Comparison of ENCODE assay signal across 11 cellular contexts in the genomic region with DNA sequence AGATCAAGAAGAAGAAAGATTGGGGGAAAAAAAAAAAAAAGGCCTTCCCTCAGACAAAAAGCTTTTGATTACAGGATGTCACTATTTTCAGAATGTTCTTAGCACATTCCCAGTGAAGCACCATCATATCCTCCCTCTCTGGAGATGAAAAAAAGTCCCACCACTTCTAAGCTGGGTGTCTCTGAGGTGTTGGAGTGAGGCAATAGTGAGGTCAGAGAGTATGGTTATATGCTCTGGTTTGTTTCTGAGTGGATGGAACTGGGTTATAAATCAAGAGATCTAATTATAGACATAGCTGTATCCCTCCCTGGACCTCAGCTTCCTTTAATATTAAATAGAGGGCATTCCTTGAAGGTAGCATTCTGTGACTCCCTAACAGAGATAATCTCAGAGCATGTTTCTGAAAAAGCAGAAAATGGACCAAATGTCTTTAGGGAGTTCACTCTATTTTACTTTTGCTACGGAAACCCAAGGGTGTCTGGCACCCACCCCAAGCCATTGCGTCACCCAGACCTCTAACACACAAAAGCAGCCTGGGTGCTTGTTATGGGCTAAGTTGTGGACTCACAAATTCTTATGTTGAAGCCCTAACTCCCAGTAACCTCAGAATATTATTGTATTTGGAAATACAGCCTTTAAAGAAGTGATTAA.
DNase-seq lines count a peak whose midpoint lies in the region; ATAC-seq, FAIRE-seq and TF ChIP-seq lines count a peak whose summit lies in the region.
"Had no signal": no experiment of that assay in that cellular context is flagged by ENCODE, and none has a peak within 500 bp of the region (broad histone marks: within the 10 kb centered on the region; RNA-seq: fewer than 3 reads in every experiment).

No MANE protein-coding gene starts in this region.

- no peaks in the 10 kb centered on the region for H3K9me3 Mint-ChIP-seq in mesothelial cell of epicardium

- DNase-seq in Caki2 (ENCODE audit: low read depth), result peak; percentile 57
- no peak for DNase-seq in HTR-8/SVneo (ENCODE audit: insufficient read length, low spot score)
- peak; percentile 79 to 89 for DNase-seq in cardiac fibroblast (ENCODE audit: low read depth in 2 of 2)
- no peak for DNase-seq in mesothelial cell of epicardium (ENCODE audit: low spot score in 2 of 2, unreplicated experiment in 2 of 2)
- no peak for DNase-seq in DMS 273 treated with DMSO at 0.1 percent for 48 hours (lab: John Stamatoyannopoulos, UW)
- DNase-seq: nucleus accumbens, upper lobe of left lung had no signal

- no peak overlapping the region for H3K4me3 ChIP-seq in cardiac fibroblast (replicated peaks in 1 of 2; ENCODE audit: low read depth in 2 of 2, low read length in 2 of 2)
- H3K4me3 ChIP-seq: upper lobe of left lung had no signal

- peak overlapping the region; percentile 83 for H3K27ac Mint-ChIP-seq in mesothelial cell of epicardium

- no peak overlapping the region for H3K4me3 Mint-ChIP-seq in mesothelial cell of epicardium

- peaks cover 4% of the 10 kb centered on the region for H3K36me3 Mint-ChIP-seq in mesothelial cell of epicardium

- no peaks in the 10 kb centered on the region for H3K27me3 Mint-ChIP-seq in mesothelial cell of epicardium (ENCODE audit: low read depth)

- in situ Hi-C loops in Caki2 (cut with HindIII; ENCODE audit: low pct_unique_long_range_greater_than_20kb, low sequenced_read_pairs), result no loop called here

- ATAC-seq in GM19467 (IDR thresholded peaks at IDR 0.05; ENCODE audit: unreplicated experiment), result no peak
- no peak for ATAC-seq in HG02885 (IDR thresholded peaks at IDR 0.05; ENCODE audit: poor library complexity, unreplicated experiment)
- no peak for ATAC-seq in GM18868 (IDR thresholded peaks at IDR 0.05; ENCODE audit: unreplicated experiment)

- H3K4me1 Mint-ChIP-seq in mesothelial cell of epicardium, result peaks cover 48% of the 10 kb centered on the region

- peak; percentile 33 for FAIRE-seq in HTR-8/SVneo (lab: Jason Lieb, UNC)
- FAIRE-seq: islet of Langerhans had no signal

- no peak for TF ChIP-seq CTCF in cardiac fibroblast (IDR thresholded peaks at IDR 0.05; ENCODE audit: low read depth, low read length)
- TF ChIP-seq CTCF in mesothelial cell of epicardium (IDR thresholded peaks at IDR 0.05; ENCODE audit: unreplicated experiment), result no peak

Comparison
In these comparisons a context has a peak if more than half of its experiments do, and no peak if none do; other contexts are left out.
1. DNase-seq: peak in Caki2 (single experiment) and cardiac fibroblast (2 of 2); none in HTR-8/SVneo (single experiment), mesothelial cell of epicardium (0 of 2) and DMS 273 treated with DMSO at 0.1 percent for 48 hours (single experiment).